ENCODE assay signal across 25 cellular contexts in genomic region chr7:44512736-44513135, GRCh38. TPM values are rescaled to one million over a fixed set of nuclear protein-coding genes. Genes with fewer than 3 reads are reported as not detected.
"Had no signal": no experiment of that assay in that cellular context is flagged by ENCODE, and none has a peak within 500 bp of the region (broad histone marks: within the 10 kb centered on the region; RNA-seq: fewer than 3 reads in every experiment).

No MANE protein-coding gene starts in this region.

- FAIRE-seq: colon, endothelial cell of umbilical vein, frontal cortex, islet of Langerhans, keratinocyte had no signal

- H3K4me3 ChIP-seq: coronary artery, dorsolateral prefrontal cortex, esophagus muscularis mucosa, gastroesophageal sphincter, heart left ventricle, hepatocyte, left lung, lower lobe of right lung, mucosa of descending colon had no signal

- H3K79me2 ChIP-seq: hepatocyte had no signal

- ATAC-seq: foreskin keratinocyte, gastroesophageal sphincter, heart left ventricle, left cardiac atrium, left lung, left ventricle myocardium superior, lower lobe of right lung, mucosa of descending colon had no signal

- H3K4me2 ChIP-seq: hepatocyte had no signal

- H3K27ac ChIP-seq: coronary artery, dorsolateral prefrontal cortex, esophagus muscularis mucosa, foreskin keratinocyte, gastroesophageal sphincter, heart left ventricle, left lung, lower lobe of right lung had no signal

- H3K27me3 ChIP-seq: dorsolateral prefrontal cortex, esophagus muscularis mucosa, foreskin keratinocyte, heart left ventricle, hepatocyte, left lung had no signal

- H2AFZ ChIP-seq: hepatocyte had no signal

- H3K36me3 ChIP-seq: gastroesophageal sphincter, heart left ventricle, left lung, lower lobe of right lung had no signal

- DNase-seq: dermis blood vessel endothelial cell; dorsolateral prefrontal cortex; effector CD4-positive, alpha-beta T cell; effector memory CD4-positive, alpha-beta T cell; foreskin keratinocyte; heart left ventricle; hypothalamus; left cardiac atrium; left lung; left ventricle myocardium superior; lower lobe of right lung; mesenchymal stem cell; mucosa of descending colon had no signal

- H3K4me1 ChIP-seq: esophagus muscularis mucosa, gastroesophageal sphincter, heart left ventricle, left lung, lower lobe of right lung had no signal

- H3K9me3 ChIP-seq: gastroesophageal sphincter, lower lobe of right lung, mucosa of descending colon had no signal

RNA-seq across cellular contexts. Expression of gene NPC1L1, which starts 28.4 kb away (rescaled TPM):
- total RNA-seq: dermis blood vessel endothelial cell, endothelial cell of umbilical vein, fibroblast of villous mesenchyme, foreskin keratinocyte, frontal cortex, left ventricle myocardium superior, lung microvascular endothelial cell, myocyte had no signal
- polyA plus RNA-seq: endothelial cell of umbilical vein, foreskin keratinocyte had no signal
